ENCODE assay signal across 1 cellular context in the genomic region with DNA sequence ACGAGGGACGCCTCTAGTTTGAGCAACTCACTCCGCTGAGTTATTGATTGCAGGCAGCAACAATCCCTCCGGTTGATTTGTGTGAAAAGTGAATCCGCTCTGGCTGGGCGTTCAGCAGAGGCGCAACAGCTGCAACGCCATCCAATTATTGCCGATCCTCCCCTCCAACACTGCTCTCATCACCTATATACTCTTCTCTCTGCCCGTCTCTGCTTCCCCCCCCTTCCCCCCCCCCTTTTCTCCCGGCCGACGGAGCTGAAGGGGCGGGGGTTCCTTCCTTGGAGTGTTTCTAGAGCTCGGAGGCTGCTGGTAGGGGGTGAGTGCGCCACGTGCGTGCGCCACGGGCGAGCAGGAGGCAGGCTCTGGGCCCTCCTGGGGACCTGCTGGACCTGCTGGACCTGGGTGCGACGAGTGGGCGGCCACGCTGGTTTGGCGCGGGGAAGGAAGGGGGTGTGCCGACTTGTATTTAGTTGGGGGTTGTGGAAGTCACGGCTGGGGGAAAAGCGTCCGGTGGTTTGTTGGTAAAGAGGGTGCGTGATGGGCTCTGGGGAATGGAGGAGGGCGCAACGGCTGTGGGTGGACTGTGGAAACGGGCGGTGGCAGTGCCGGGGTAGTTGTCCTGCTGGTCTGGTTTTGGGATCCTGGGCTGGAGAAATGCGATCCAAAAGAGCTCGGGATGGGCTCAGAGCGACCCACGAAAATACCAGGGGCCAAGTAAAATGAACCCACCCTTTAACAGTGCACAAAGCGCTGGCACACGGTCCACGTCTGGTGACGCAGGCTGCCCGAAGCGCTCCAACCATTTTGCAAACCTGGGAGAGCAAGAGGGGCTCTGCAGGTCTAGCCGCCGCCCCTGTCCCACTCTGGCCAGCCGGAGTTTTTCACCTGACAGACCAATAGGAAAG.
TF ChIP-seq lines count a peak whose summit lies in the region.

No MANE protein-coding gene starts in this region.

TF ChIP-seq in GM12878, 131 proteins besides CTCF, POLR2A, EP300 and RAD21 (continued from another document and continues in another):
- TF ChIP-seq, protein P1, sequence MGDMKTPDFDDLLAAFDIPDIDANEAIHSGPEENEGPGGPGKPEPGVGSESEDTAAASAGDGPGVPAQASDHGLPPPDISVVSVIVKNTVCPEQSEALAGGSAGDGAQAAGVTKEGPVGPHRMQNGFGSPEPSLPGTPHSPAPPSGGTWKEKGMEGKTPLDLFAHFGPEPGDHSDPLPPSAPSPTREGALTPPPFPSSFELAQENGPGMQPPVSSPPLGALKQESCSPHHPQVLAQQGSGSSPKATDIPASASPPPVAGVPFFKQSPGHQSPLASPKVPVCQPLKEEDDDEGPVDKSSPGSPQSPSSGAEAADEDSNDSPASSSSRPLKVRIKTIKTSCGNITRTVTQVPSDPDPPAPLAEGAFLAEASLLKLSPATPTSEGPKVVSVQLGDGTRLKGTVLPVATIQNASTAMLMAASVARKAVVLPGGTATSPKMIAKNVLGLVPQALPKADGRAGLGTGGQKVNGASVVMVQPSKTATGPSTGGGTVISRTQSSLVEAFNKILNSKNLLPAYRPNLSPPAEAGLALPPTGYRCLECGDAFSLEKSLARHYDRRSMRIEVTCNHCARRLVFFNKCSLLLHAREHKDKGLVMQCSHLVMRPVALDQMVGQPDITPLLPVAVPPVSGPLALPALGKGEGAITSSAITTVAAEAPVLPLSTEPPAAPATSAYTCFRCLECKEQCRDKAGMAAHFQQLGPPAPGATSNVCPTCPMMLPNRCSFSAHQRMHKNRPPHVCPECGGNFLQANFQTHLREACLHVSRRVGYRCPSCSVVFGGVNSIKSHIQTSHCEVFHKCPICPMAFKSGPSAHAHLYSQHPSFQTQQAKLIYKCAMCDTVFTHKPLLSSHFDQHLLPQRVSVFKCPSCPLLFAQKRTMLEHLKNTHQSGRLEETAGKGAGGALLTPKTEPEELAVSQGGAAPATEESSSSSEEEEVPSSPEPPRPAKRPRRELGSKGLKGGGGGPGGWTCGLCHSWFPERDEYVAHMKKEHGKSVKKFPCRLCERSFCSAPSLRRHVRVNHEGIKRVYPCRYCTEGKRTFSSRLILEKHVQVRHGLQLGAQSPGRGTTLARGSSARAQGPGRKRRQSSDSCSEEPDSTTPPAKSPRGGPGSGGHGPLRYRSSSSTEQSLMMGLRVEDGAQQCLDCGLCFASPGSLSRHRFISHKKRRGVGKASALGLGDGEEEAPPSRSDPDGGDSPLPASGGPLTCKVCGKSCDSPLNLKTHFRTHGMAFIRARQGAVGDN (IDR thresholded peaks at IDR 0.05) = 0 out of 2 replicates have a peak, but pooled peaks have one; percentile 27
- TF ChIP-seq CBFB (IDR thresholded peaks at IDR 0.05; ENCODE audit: low read depth) (peak; percentile 46; the same call in 1 of the 2 replicates), RCOR1 (conservative IDR thresholded peaks at IDR 0.05; ENCODE audit: low read depth, low read length) (no peak), SREBF1 (IDR thresholded peaks at IDR 0.05; ENCODE audit: low read length) (no peak), SRF (IDR thresholded peaks at IDR 0.05; ENCODE audit: low read depth in 2 of 2, low read length in 2 of 2) (no peak), MYC (IDR thresholded peaks at IDR 0.05; ENCODE audit: insufficient read depth, insufficient read length, insufficient replicate concordance, low read length, severe bottlenecking) (peak; percentile 72), HDGF (IDR thresholded peaks at IDR 0.05) (0 out of 2 replicates have a peak, but pooled peaks have one; percentile 54), HDAC2 (IDR thresholded peaks at IDR 0.05) (0 out of 2 replicates have a peak, but pooled peaks have one; percentile 35), TCF12 (IDR thresholded peaks at IDR 0.05; ENCODE audit: low read depth, low read length) (no peak), KLF5 (IDR thresholded peaks at IDR 0.05; ENCODE audit: partially characterized antibody) (no peak), NFYA (IDR thresholded peaks at IDR 0.05; ENCODE audit: borderline replicate concordance, low read depth, low read length) (no peak), NR2C1 (IDR thresholded peaks at IDR 0.05) (no peak), EGR1 (IDR thresholded peaks at IDR 0.05; ENCODE audit: borderline replicate concordance in 1 of 2, low read depth in 2 of 2, low read length in 2 of 2) (peak in 1 of 2 experiments; percentile 44; a peak in 1 of 3 replicates), BCL11A (IDR thresholded peaks at IDR 0.05; ENCODE audit: low read depth, low read length) (0 out of 2 replicates have a peak, but pooled peaks have one; percentile 9), RAD51 (IDR thresholded peaks at IDR 0.05) (no peak), NFXL1 (IDR thresholded peaks at IDR 0.05; ENCODE audit: borderline replicate concordance) (no peak), RBBP5 (conservative IDR thresholded peaks at IDR 0.05) (0 out of 2 replicates have a peak, but pooled peaks have one; percentile 52), EZH2 (IDR thresholded peaks at IDR 0.05; ENCODE audit: borderline replicate concordance, control insufficient read depth, low read depth, low read length) (no peak), ZSCAN29 (IDR thresholded peaks at IDR 0.05) (peak; percentile 71), BRCA1 (IDR thresholded peaks at IDR 0.05; ENCODE audit: low read depth, low read length) (no peak), MYB (IDR thresholded peaks at IDR 0.05; ENCODE audit: borderline replicate concordance, low read depth, low read length) (no peak), SPI1 (IDR thresholded peaks at IDR 0.05; ENCODE audit: borderline replicate concordance, insufficient read depth, low read depth, low read length) (no peak), ASH2L (IDR thresholded peaks at IDR 0.05; ENCODE audit: borderline replicate concordance, low read depth) (peak; percentile 73; the same call in 1 of the 2 replicates), LARP7 (IDR thresholded peaks at IDR 0.05) (0 out of 2 replicates have a peak, but pooled peaks have one; percentile 14), CBX5 (IDR thresholded peaks at IDR 0.05; ENCODE audit: low read depth) (0 out of 2 replicates have a peak, but pooled peaks have one; percentile 34), SMC3 (IDR thresholded peaks at IDR 0.05; ENCODE audit: borderline replicate concordance, low read length) (no peak), SMAD5 (IDR thresholded peaks at IDR 0.05; ENCODE audit: low read depth) (no peak; the same call in 1 of the 2 replicates), KAT2A (conservative IDR thresholded peaks at IDR 0.05; ENCODE audit: control insufficient read depth, low read depth, low read length) (no peak), KDM1A (IDR thresholded peaks at IDR 0.05; ENCODE audit: borderline replicate concordance) (no peak), BHLHE40 (IDR thresholded peaks at IDR 0.05; ENCODE audit: borderline replicate concordance in 1 of 2, low read depth in 2 of 2, low read length in 1 of 2) (peak; percentile 65 to 81), ZNF274 (IDR thresholded peaks at IDR 0.05; ENCODE audit: insufficient read depth, insufficient read length) (no peak), CREB1 (IDR thresholded peaks at IDR 0.05; ENCODE audit: low read depth) (no peak), ZNF217 (IDR thresholded peaks at IDR 0.05) (no peak), ESRRA (IDR thresholded peaks at IDR 0.05; ENCODE audit: low read length) (no peak), SUPT20H (IDR thresholded peaks at IDR 0.05; ENCODE audit: borderline replicate concordance, control insufficient read depth, low read depth, low read length) (no peak)
- TF ChIP-seq, protein P2, sequence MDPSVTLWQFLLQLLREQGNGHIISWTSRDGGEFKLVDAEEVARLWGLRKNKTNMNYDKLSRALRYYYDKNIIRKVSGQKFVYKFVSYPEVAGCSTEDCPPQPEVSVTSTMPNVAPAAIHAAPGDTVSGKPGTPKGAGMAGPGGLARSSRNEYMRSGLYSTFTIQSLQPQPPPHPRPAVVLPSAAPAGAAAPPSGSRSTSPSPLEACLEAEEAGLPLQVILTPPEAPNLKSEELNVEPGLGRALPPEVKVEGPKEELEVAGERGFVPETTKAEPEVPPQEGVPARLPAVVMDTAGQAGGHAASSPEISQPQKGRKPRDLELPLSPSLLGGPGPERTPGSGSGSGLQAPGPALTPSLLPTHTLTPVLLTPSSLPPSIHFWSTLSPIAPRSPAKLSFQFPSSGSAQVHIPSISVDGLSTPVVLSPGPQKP (IDR thresholded peaks at IDR 0.05; ENCODE audit: low read depth, low read length) = no peak
- TF ChIP-seq, protein P3, sequence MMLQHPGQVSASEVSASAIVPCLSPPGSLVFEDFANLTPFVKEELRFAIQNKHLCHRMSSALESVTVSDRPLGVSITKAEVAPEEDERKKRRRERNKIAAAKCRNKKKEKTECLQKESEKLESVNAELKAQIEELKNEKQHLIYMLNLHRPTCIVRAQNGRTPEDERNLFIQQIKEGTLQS (IDR thresholded peaks at IDR 0.05; ENCODE audit: borderline replicate concordance, extremely low read depth, low read depth, low read length) = no peak
- TF ChIP-seq, protein P4, sequence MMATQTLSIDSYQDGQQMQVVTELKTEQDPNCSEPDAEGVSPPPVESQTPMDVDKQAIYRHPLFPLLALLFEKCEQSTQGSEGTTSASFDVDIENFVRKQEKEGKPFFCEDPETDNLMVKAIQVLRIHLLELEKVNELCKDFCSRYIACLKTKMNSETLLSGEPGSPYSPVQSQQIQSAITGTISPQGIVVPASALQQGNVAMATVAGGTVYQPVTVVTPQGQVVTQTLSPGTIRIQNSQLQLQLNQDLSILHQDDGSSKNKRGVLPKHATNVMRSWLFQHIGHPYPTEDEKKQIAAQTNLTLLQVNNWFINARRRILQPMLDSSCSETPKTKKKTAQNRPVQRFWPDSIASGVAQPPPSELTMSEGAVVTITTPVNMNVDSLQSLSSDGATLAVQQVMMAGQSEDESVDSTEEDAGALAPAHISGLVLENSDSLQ (IDR thresholded peaks at IDR 0.05) = no peak
- TF ChIP-seq, protein P5, sequence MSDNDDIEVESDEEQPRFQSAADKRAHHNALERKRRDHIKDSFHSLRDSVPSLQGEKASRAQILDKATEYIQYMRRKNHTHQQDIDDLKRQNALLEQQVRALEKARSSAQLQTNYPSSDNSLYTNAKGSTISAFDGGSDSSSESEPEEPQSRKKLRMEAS (IDR thresholded peaks at IDR 0.05; ENCODE audit: low read depth, low read length) = peak; percentile 82
- TF ChIP-seq, protein P6, sequence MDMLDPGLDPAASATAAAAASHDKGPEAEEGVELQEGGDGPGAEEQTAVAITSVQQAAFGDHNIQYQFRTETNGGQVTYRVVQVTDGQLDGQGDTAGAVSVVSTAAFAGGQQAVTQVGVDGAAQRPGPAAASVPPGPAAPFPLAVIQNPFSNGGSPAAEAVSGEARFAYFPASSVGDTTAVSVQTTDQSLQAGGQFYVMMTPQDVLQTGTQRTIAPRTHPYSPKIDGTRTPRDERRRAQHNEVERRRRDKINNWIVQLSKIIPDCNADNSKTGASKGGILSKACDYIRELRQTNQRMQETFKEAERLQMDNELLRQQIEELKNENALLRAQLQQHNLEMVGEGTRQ (IDR thresholded peaks at IDR 0.05; ENCODE audit: borderline replicate concordance, low read depth, low read length) = no peak
- TF ChIP-seq, protein P7, sequence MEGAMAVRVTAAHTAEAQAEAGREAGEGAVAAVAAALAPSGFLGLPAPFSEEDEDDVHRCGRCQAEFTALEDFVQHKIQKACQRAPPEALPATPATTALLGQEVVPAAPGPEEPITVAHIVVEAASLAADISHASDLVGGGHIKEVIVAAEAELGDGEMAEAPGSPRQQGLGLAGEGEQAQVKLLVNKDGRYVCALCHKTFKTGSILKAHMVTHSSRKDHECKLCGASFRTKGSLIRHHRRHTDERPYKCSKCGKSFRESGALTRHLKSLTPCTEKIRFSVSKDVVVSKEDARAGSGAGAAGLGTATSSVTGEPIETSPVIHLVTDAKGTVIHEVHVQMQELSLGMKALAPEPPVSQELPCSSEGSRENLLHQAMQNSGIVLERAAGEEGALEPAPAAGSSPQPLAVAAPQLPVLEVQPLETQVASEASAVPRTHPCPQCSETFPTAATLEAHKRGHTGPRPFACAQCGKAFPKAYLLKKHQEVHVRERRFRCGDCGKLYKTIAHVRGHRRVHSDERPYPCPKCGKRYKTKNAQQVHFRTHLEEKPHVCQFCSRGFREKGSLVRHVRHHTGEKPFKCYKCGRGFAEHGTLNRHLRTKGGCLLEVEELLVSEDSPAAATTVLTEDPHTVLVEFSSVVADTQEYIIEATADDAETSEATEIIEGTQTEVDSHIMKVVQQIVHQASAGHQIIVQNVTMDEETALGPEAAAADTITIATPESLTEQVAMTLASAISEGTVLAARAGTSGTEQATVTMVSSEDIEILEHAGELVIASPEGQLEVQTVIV (IDR thresholded peaks at IDR 0.05; ENCODE audit: borderline replicate concordance, partially characterized antibody) = no peak
- TF ChIP-seq, protein P8, sequence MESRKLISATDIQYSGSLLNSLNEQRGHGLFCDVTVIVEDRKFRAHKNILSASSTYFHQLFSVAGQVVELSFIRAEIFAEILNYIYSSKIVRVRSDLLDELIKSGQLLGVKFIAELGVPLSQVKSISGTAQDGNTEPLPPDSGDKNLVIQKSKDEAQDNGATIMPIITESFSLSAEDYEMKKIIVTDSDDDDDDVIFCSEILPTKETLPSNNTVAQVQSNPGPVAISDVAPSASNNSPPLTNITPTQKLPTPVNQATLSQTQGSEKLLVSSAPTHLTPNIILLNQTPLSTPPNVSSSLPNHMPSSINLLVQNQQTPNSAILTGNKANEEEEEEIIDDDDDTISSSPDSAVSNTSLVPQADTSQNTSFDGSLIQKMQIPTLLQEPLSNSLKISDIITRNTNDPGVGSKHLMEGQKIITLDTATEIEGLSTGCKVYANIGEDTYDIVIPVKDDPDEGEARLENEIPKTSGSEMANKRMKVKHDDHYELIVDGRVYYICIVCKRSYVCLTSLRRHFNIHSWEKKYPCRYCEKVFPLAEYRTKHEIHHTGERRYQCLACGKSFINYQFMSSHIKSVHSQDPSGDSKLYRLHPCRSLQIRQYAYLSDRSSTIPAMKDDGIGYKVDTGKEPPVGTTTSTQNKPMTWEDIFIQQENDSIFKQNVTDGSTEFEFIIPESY (IDR thresholded peaks at IDR 0.05) = no peak
- TF ChIP-seq, protein P9, sequence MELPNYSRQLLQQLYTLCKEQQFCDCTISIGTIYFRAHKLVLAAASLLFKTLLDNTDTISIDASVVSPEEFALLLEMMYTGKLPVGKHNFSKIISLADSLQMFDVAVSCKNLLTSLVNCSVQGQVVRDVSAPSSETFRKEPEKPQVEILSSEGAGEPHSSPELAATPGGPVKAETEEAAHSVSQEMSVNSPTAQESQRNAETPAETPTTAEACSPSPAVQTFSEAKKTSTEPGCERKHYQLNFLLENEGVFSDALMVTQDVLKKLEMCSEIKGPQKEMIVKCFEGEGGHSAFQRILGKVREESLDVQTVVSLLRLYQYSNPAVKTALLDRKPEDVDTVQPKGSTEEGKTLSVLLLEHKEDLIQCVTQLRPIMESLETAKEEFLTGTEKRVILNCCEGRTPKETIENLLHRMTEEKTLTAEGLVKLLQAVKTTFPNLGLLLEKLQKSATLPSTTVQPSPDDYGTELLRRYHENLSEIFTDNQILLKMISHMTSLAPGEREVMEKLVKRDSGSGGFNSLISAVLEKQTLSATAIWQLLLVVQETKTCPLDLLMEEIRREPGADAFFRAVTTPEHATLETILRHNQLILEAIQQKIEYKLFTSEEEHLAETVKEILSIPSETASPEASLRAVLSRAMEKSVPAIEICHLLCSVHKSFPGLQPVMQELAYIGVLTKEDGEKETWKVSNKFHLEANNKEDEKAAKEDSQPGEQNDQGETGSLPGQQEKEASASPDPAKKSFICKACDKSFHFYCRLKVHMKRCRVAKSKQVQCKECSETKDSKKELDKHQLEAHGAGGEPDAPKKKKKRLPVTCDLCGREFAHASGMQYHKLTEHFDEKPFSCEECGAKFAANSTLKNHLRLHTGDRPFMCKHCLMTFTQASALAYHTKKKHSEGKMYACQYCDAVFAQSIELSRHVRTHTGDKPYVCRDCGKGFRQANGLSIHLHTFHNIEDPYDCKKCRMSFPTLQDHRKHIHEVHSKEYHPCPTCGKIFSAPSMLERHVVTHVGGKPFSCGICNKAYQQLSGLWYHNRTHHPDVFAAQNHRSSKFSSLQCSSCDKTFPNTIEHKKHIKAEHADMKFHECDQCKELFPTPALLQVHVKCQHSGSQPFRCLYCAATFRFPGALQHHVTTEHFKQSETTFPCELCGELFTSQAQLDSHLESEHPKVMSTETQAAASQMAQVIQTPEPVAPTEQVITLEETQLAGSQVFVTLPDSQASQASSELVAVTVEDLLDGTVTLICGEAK (IDR thresholded peaks at IDR 0.05; ENCODE audit: borderline replicate concordance) = no peak
